ENCODE assay signal across 20 cellular contexts in genomic region chr2:183029219-183029618, GRCh38. TPM values are rescaled to one million over a fixed set of nuclear protein-coding genes. Genes with fewer than 3 reads are reported as not detected.
DNase-seq lines count a peak whose midpoint lies in the region; ATAC-seq, FAIRE-seq and TF ChIP-seq lines count a peak whose summit lies in the region.
"Had no signal": no experiment of that assay in that cellular context is flagged by ENCODE, and none has a peak within 500 bp of the region (broad histone marks: within the 10 kb centered on the region; RNA-seq: fewer than 3 reads in every experiment).

No MANE protein-coding gene starts in this region.

- H3K18ac ChIP-seq in mesenchymal stem cell (ENCODE audit: low read depth in 1 of 2, low read length in 2 of 2), result no peak overlapping the region

- no peak overlapping the region for H2AK5ac ChIP-seq in mesenchymal stem cell (ENCODE audit: low read length, severe bottlenecking)

- ATAC-seq in A549, result no peak
- no peak for ATAC-seq in GM21447 (IDR thresholded peaks at IDR 0.05; ENCODE audit: unreplicated experiment)

- no peak for TF ChIP-seq EP300 in A549 (IDR thresholded peaks at IDR 0.05)

- peaks cover 26% of the 10 kb centered on the region for H3K4me1 Mint-ChIP-seq in astrocyte (ENCODE audit: low read depth, unreplicated experiment)

- no peak for FAIRE-seq in A549 (lab: Jason Lieb, UNC)
- no peak for FAIRE-seq in astrocyte (lab: Jason Lieb, UNC)
- FAIRE-seq: A204.1, GM19239 had no signal

- H3K9me3 ChIP-seq in A549 (no peaks in the 10 kb centered on the region), astrocyte (ENCODE audit: insufficient read depth, low read depth, low read length) (no peaks in the 10 kb centered on the region), mesenchymal stem cell (ENCODE audit: control insufficient read depth, low read length) (no peaks in the 10 kb centered on the region)

- H3K4me1 ChIP-seq in A549, result peaks cover 71% of the 10 kb centered on the region
- H3K4me1 ChIP-seq in astrocyte (ENCODE audit: insufficient read depth, low read length), result peaks cover 3% of the 10 kb centered on the region
- peaks cover 5% of the 10 kb centered on the region for H3K4me1 ChIP-seq in mesenchymal stem cell (ENCODE audit: control insufficient read depth, insufficient read depth, low read depth, low read length)

- H3K36me3 Mint-ChIP-seq in astrocyte (ENCODE audit: low read depth, unreplicated experiment), result no peaks in the 10 kb centered on the region

- TF ChIP-seq CTCF in A549 (IDR thresholded peaks at IDR 0.05), result no peak
- TF ChIP-seq CTCF in astrocyte (IDR thresholded peaks at IDR 0.05; ENCODE audit: insufficient read depth, low read depth, low read length), result no peak
- no peak for TF ChIP-seq CTCF in fibroblast of the aortic adventitia (IDR thresholded peaks at IDR 0.05; ENCODE audit: insufficient read depth, low read length)
- no peak for TF ChIP-seq CTCF in RWPE1 (conservative IDR thresholded peaks at IDR 0.05; ENCODE audit: low read depth)

- no peak overlapping the region for H2BK120ac ChIP-seq in mesenchymal stem cell (ENCODE audit: low read depth, low read length)

- no peaks in the 10 kb centered on the region for H3K27me3 Mint-ChIP-seq in astrocyte (ENCODE audit: low read depth, unreplicated experiment)

- peaks cover 100% of the 10 kb centered on the region for H3K79me2 ChIP-seq in astrocyte (ENCODE audit: insufficient read depth, low read length)

- no peak overlapping the region for H2BK12ac ChIP-seq in mesenchymal stem cell (ENCODE audit: low read length in 2 of 2)

- DNase-seq in A549 (ENCODE audit: low read depth in 1 of 2, low spot score in 1 of 2) (no peak), EL (peak; percentile 6), astrocyte (ENCODE audit: low read depth) (peak; percentile 27), fibroblast of the aortic adventitia (ENCODE audit: low read depth) (peak; percentile 36), T1000 (lab: John Stamatoyannopoulos, UW) (no peak), mesenchymal stem cell (no peak), RWPE1 (ENCODE audit: low spot score) (no peak)
- DNase-seq: AML-193, DMS153, HCEC 1CT, NCI-H1436 treated with DMSO at 0.1 percent for 48 hours, NCI-H2081 treated with DMSO at 0.1 percent for 48 hours, NCI-H510A, NCI-H774, RPMI8226 had no signal

- no peak overlapping the region for H3K4me3 ChIP-seq in A549
- no peak overlapping the region for H3K4me3 ChIP-seq in astrocyte (ENCODE audit: insufficient read depth, low read depth, low read length)
- H3K4me3 ChIP-seq in fibroblast of the aortic adventitia (ENCODE audit: low read depth, low read length), result no peak overlapping the region
- H3K4me3 ChIP-seq in mesenchymal stem cell (ENCODE audit: insufficient read depth in 1 of 2, low read depth in 1 of 2, low read length in 2 of 2), result no peak overlapping the region

- H2AFZ ChIP-seq in astrocyte (ENCODE audit: low read depth, low read length), result no peak overlapping the region
- no peak overlapping the region for H2AFZ ChIP-seq in mesenchymal stem cell (ENCODE audit: low read depth, low read length)

- no peaks in the 10 kb centered on the region for H3K27me3 ChIP-seq in astrocyte (ENCODE audit: insufficient read depth, low read length)
- H3K27me3 ChIP-seq in mesenchymal stem cell (ENCODE audit: control insufficient read depth in 1 of 2, insufficient read depth in 1 of 2, low read length in 2 of 2), result no peaks in the 10 kb centered on the region

- no peaks in the 10 kb centered on the region for H3K79me1 ChIP-seq in mesenchymal stem cell (replicated peaks; ENCODE audit: low read length, poor library complexity, severe bottlenecking)

- H3K23ac ChIP-seq in mesenchymal stem cell (ENCODE audit: low read length in 2 of 2), result no peak overlapping the region

- H4K91ac ChIP-seq in mesenchymal stem cell (ENCODE audit: low read length), result no peak overlapping the region

- TF ChIP-seq RAD21 in A549 (conservative IDR thresholded peaks at IDR 0.05 in 1 of 2, IDR thresholded peaks at IDR 0.05 in 1 of 2), result no peak

- no peaks in the 10 kb centered on the region for H3K9me3 Mint-ChIP-seq in astrocyte (ENCODE audit: unreplicated experiment)

- no peak overlapping the region for H2BK15ac ChIP-seq in mesenchymal stem cell (ENCODE audit: low read depth, poor library complexity, severe bottlenecking)

- H3K27ac Mint-ChIP-seq in astrocyte (ENCODE audit: unreplicated experiment), result peak overlapping the region; percentile 66
- H3K27ac Mint-ChIP-seq: CD14-positive monocyte had no signal

- CTCF ChIA-PET in A549 (lab: Yijun Ruan, JAX), result interaction anchor here (0.7 kb wide), 1 partner anchor 1721 kb away, joined by 3 read pairs; no protein-coding TSS in a partner anchor
- CTCF ChIA-PET in RWPE1 (lab: Yijun Ruan, JAX), result interaction anchor here (0.7 kb wide), 2 partner anchors 9 to 53 kb away, joined by 4 read pairs; no protein-coding TSS in a partner anchor

- H3K4me2 ChIP-seq in A549, result 0 out of 3 replicates have a peak overlapping the region, but pooled peaks have one; percentile 3
- no peak overlapping the region for H3K4me2 ChIP-seq in astrocyte (ENCODE audit: low read length)
- no peak overlapping the region for H3K4me2 ChIP-seq in mesenchymal stem cell (ENCODE audit: low read length, poor library complexity, severe bottlenecking)

- H4K20me1 ChIP-seq in astrocyte (ENCODE audit: insufficient read depth, low read length), result peaks cover 93% of the 10 kb centered on the region

- POLR2A ChIA-PET in A549 (lab: Yijun Ruan, JAX), result no interaction called here
- POLR2A ChIA-PET in RWPE1 (lab: Yijun Ruan, JAX; ENCODE audit: low non-redundant PET), result no interaction called here

- 93% methylated on average over 2 of the region's 2 CpGs for WGBS in A549 (ENCODE audit: missing lambda C conversion rate)
- WGBS in mesenchymal stem cell, result 97% methylated on average over 2 of the region's 2 CpGs

- peak overlapping the region; percentile 50 for H3K4me3 Mint-ChIP-seq in astrocyte (ENCODE audit: unreplicated experiment)

- H3K27ac ChIP-seq in A549 (no peak overlapping the region), astrocyte (ENCODE audit: low read depth, low read length) (no peak overlapping the region), mesenchymal stem cell (ENCODE audit: low read length, poor library complexity, severe bottlenecking) (no peak overlapping the region), RWPE1 (no peak overlapping the region)
- H3K27ac ChIP-seq: HL-60 had no signal

- no peak for TF ChIP-seq POLR2A in A549 (IDR thresholded peaks at IDR 0.05; ENCODE audit: low read length)

- no peak overlapping the region for H2BK5ac ChIP-seq in mesenchymal stem cell (ENCODE audit: low read depth, low read length, poor library complexity, severe bottlenecking)

- no peak overlapping the region for H3K14ac ChIP-seq in mesenchymal stem cell (ENCODE audit: low read length in 2 of 2)

- H3K9ac ChIP-seq in astrocyte (ENCODE audit: low read length), result no peak overlapping the region
- H3K9ac ChIP-seq in mesenchymal stem cell (ENCODE audit: low read length), result no peak overlapping the region

- H4K8ac ChIP-seq in mesenchymal stem cell (ENCODE audit: low read length), result no peak overlapping the region

- no peak overlapping the region for H3K4ac ChIP-seq in mesenchymal stem cell (ENCODE audit: low read depth in 1 of 2, low read length in 2 of 2)

- H3K36me3 ChIP-seq in astrocyte (ENCODE audit: insufficient read depth, low read length) (no peaks in the 10 kb centered on the region), mesenchymal stem cell (ENCODE audit: control insufficient read depth in 1 of 2, insufficient read depth in 2 of 2, low read depth in 1 of 2, low read length in 2 of 2) (peaks cover 0 to 3% of the 10 kb centered on the region in 2 experiments)

TF ChIP-seq in A549, 52 proteins besides CTCF, POLR2A, EP300 and RAD21 (continues in another document):
- TF ChIP-seq EHMT2 (IDR thresholded peaks at IDR 0.05; ENCODE audit: low read depth) (no peak), KDM5A (IDR thresholded peaks at IDR 0.05) (no peak), HOXB5 (CRISPR knock-in tag; IDR thresholded peaks at IDR 0.05) (no peak), ZFP36 (IDR thresholded peaks at IDR 0.05; ENCODE audit: borderline replicate concordance, partially characterized antibody) (no peak), CEBPB (IDR thresholded peaks at IDR 0.05) (no peak), NR3C1 (IDR thresholded peaks at IDR 0.05) (no peak)

RNA-seq across cellular contexts. Expression of gene NCKAP1, which starts 9.0 kb away (rescaled TPM):
- polyA plus RNA-seq in A549 (2011; rRNA removed), result 194 and 201 TPM in 2 replicates
- 63.8 and 70.9 TPM in 2 replicates for polyA plus RNA-seq in A549 (2012; cell fraction: cytosol; rRNA removed)
- 26.5 and 28.7 TPM in 2 replicates for polyA plus RNA-seq in A549 (2012; cell fraction: nucleus; rRNA removed)
- polyA plus RNA-seq in A549 (2017; fragmentation: RNase III; extraction: RNeasy Plus Mini Kit Qiagen cat#74134 plus additional on column Dnase treatment), result 89.4 to 106 TPM (median 98.8 TPM) in 3 replicates
- polyA minus RNA-seq in A549 (2011; rRNA and poly(A)+ RNA removed), result 71.5 and 81.4 TPM in 2 replicates
- total RNA-seq in astrocyte, result 164 and 167 TPM in 2 replicates
- 76.4 and 167 TPM in 2 replicates for total RNA-seq in fibroblast of the aortic adventitia (ENCODE audit: low replicate concordance)
- 96.8 TPM for polyA plus RNA-seq in mesenchymal stem cell (2013, experiment 1 of 2)
- 101 TPM for polyA plus RNA-seq in mesenchymal stem cell (2013, experiment 2 of 2)
- polyA plus RNA-seq: CD14-positive monocyte had no signal

RNA-seq across cellular contexts. Expression of gene DUSP19, which starts 49.3 kb away (rescaled TPM):
- polyA plus RNA-seq in A549 (2011; rRNA removed) (4.4 TPM in 2 replicates), A549 (2017; fragmentation: RNase III; extraction: RNeasy Plus Mini Kit Qiagen cat#74134 plus additional on column Dnase treatment) (1.1 to 1.5 TPM (median 1.2 TPM) in 3 replicates)
- 0.73 and 0.91 TPM in 2 replicates for polyA plus RNA-seq in A549 (2012; cell fraction: cytosol; rRNA removed)
- polyA plus RNA-seq in A549 (2012; cell fraction: nucleus; rRNA removed), result 0.23 and 0.32 TPM in 2 replicates
- 2.8 and 5.5 TPM in 2 replicates for polyA minus RNA-seq in A549 (2011; rRNA and poly(A)+ RNA removed)
- total RNA-seq in astrocyte (3.1 and 3.7 TPM in 2 replicates), fibroblast of the aortic adventitia (ENCODE audit: low replicate concordance) (1.6 and 4.8 TPM in 2 replicates)
- 1.1 TPM for polyA plus RNA-seq in mesenchymal stem cell (2013, experiment 1 of 2)
- polyA plus RNA-seq in mesenchymal stem cell (2013, experiment 2 of 2), result 1.1 TPM

Comparison
In these comparisons a context has a peak if more than half of its experiments do, and no peak if none do; other contexts are left out.
1. DNase-seq: peak in EL (single experiment), astrocyte (single experiment) and fibroblast of the aortic adventitia (single experiment); none in A549 (0 of 2), T1000 (single experiment), mesenchymal stem cell (single experiment) and RWPE1 (single experiment).